8 cellular contexts compared by ENCODE assay signal in the genomic region with DNA sequence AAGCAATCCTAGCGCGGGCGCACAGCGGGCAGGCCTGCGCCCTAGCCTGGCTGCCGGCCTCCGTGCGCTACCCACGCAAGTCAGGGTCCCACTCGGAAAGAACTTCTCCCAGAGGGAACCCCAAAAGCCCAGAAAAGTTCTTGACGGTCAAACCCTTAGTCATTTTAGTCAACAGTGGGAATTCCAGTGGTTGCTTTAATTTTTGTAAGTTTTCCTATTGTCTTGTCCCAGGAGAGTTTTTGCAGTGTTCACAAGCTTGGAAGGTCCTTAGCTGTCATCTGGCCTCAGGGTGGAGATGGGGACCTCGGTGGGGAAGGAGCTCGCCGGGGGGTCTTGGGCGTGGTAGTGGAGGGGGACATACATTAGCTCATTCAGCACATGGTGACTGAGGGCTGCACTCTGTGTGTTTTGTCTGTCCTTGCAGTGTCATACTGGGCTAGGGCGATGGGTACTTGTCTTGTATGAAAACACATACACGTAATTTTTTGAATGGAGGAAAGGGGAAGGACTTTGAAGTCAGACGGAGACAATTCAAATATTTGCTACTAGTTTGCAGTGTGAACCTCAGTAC. TPM values are rescaled to one million over a fixed set of nuclear protein-coding genes. Genes with fewer than 3 reads are reported as not detected.
DNase-seq lines count a peak whose midpoint lies in the region; ATAC-seq, FAIRE-seq and TF ChIP-seq lines count a peak whose summit lies in the region.

No MANE protein-coding gene starts in this region.

- H3K36me3 Mint-ChIP-seq in CD8-positive, alpha-beta T cell: peaks cover 2% of the 10 kb centered on the region
- no peaks in the 10 kb centered on the region for H3K36me3 Mint-ChIP-seq in mesothelial cell of epicardium

- ATAC-seq in CD8-positive, alpha-beta T cell: no peak

- peaks cover 4% of the 10 kb centered on the region for H3K4me1 ChIP-seq in CD8-positive, alpha-beta T cell (ENCODE audit: insufficient read depth, low read length)

- H3K27ac Mint-ChIP-seq in CD8-positive, alpha-beta T cell: peak overlapping the region; percentile 84
- peak overlapping the region; percentile 59 for H3K27ac Mint-ChIP-seq in mesothelial cell of epicardium

- CTCF ChIA-PET in CD8-positive, alpha-beta T cell (lab: Charles Lee): interaction anchor here (1.2 to 1.3 kb wide), 2 partner anchors 32 to 45 kb away, joined by 3 read pairs; no protein-coding TSS in a partner anchor

- peaks cover 6% of the 10 kb centered on the region for H3K4me1 Mint-ChIP-seq in CD8-positive, alpha-beta T cell (ENCODE audit: low read depth)
- H3K4me1 Mint-ChIP-seq in mesothelial cell of epicardium: peaks cover 14% of the 10 kb centered on the region

- H3K4me3 Mint-ChIP-seq in CD8-positive, alpha-beta T cell: peak overlapping the region; percentile 89
- peak overlapping the region; percentile 73 for H3K4me3 Mint-ChIP-seq in mesothelial cell of epicardium

- H3K9me3 ChIP-seq in CD8-positive, alpha-beta T cell (ENCODE audit: low read length): no peaks in the 10 kb centered on the region

- no peaks in the 10 kb centered on the region for H3K27me3 Mint-ChIP-seq in CD8-positive, alpha-beta T cell (ENCODE audit: low read depth)
- H3K27me3 Mint-ChIP-seq in mesothelial cell of epicardium (ENCODE audit: low read depth): no peaks in the 10 kb centered on the region

- H3K9me3 Mint-ChIP-seq in CD8-positive, alpha-beta T cell: no peaks in the 10 kb centered on the region
- no peaks in the 10 kb centered on the region for H3K9me3 Mint-ChIP-seq in mesothelial cell of epicardium

- DNase-seq in CD8-positive, alpha-beta T cell: peak in 2 of 7 experiments; percentile 2 to 45
- DNase-seq in GM19239 (ENCODE audit: insufficient read length, low spot score): peak; percentile 14
- peak; percentile 83 for DNase-seq in NCI-H69 (lab: John Stamatoyannopoulos, UW)
- DNase-seq in coronary artery (ENCODE audit: low spot score): peak; percentile 72
- no peak for DNase-seq in mesothelial cell of epicardium (ENCODE audit: low spot score in 2 of 2, unreplicated experiment in 2 of 2)
- DNase-seq in iPS-NIHi11 (ENCODE audit: low spot score): no peak
- DNase-seq in NCI-H187 (lab: John Stamatoyannopoulos, UW): no peak
- no peak for DNase-seq in A172 (ENCODE audit: low spot score)

- intact Hi-C loops in CD8-positive, alpha-beta T cell (cut with DNase I, micrococcal nuclease): loop anchor here in 1 of 2 experiments (2.0 to 5.0 kb wide), 2 partner anchors 45 to 743 kb away; partner anchors contain the start of gene PLEKHA8

- no peaks in the 10 kb centered on the region for H3K27me3 ChIP-seq in CD8-positive, alpha-beta T cell (ENCODE audit: insufficient read depth, low read length)

- peak overlapping the region; percentile 78 for H3K4me3 ChIP-seq in CD8-positive, alpha-beta T cell (ENCODE audit: low read depth, low read length)
- peak overlapping the region; percentile 81 for H3K4me3 ChIP-seq in coronary artery

- TF ChIP-seq CTCF in CD8-positive, alpha-beta T cell (IDR thresholded peaks at IDR 0.05): no peak
- TF ChIP-seq CTCF in coronary artery (IDR thresholded peaks at IDR 0.05) (no peak), mesothelial cell of epicardium (IDR thresholded peaks at IDR 0.05; ENCODE audit: unreplicated experiment) (no peak)

- FAIRE-seq in GM19239 (lab: Jason Lieb, UNC): peak; percentile 76

- peak overlapping the region; percentile 59 for H3K27ac ChIP-seq in CD8-positive, alpha-beta T cell (ENCODE audit: low read depth, low read length)
- peak overlapping the region; percentile 65 to 84 for H3K27ac ChIP-seq in coronary artery

- no peaks in the 10 kb centered on the region for H3K36me3 ChIP-seq in CD8-positive, alpha-beta T cell (ENCODE audit: insufficient read depth, low read length)

- POLR2A ChIA-PET in CD8-positive, alpha-beta T cell (lab: Charles Lee): no interaction called here

RNA-seq across cellular contexts. Expression of gene MINDY4, which starts 0.7 kb away (rescaled TPM):
- total RNA-seq in CD8-positive, alpha-beta T cell: under 1 TPM; 0.33 to 0.46 TPM
- 10.8 to 11.6 TPM (median 11.3 TPM) in 3 replicates for total RNA-seq in mesothelial cell of epicardium
- total RNA-seq in A172 (2014; rRNA removed; shearing (Covaris generic)): 7.1 and 7.6 TPM in 2 replicates

RNA-seq across cellular contexts. Expression of gene INMT, which starts 20.0 kb away (rescaled TPM):
- under 1 TPM in 1 of 2 experiments, not detected in 1; 0.14 TPM for total RNA-seq in CD8-positive, alpha-beta T cell
- total RNA-seq in mesothelial cell of epicardium: 3.3 to 4.3 TPM (median 3.4 TPM) in 3 replicates
- total RNA-seq in A172 (2014; rRNA removed; shearing (Covaris generic)): not detected in 2 replicates

Comparison
In these comparisons a context has a peak if more than half of its experiments do, and no peak if none do; other contexts are left out.
1. DNase-seq: peak in GM19239 (single experiment), NCI-H69 (single experiment) and coronary artery (single experiment); none in mesothelial cell of epicardium (0 of 2), iPS-NIHi11 (single experiment), NCI-H187 (0 of 2) and A172 (single experiment).